In the genomic region with DNA sequence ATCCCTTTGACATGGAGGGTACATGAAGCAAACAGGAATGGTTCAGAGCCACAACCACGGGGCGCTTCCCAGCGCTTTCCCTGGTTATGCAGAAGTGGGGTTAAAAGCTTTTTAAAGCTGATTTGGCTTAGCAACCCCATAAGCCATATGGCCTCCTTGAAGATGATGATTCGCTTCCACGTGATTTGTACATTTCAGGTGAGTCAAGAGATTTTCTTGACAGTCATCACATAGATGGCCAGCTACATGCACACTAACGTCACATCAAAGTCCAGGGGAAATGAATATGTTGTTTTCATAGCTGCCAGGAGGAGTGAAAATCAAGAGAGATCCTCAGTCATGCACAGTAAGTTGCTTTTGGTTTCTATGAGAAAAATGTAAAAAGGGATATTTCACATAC, we compare ENCODE assay signal across 27 cellular contexts.
DNase-seq lines count a peak whose midpoint lies in the region; ATAC-seq, FAIRE-seq and TF ChIP-seq lines count a peak whose summit lies in the region.
"Had no signal": no experiment of that assay in that cellular context is flagged by ENCODE, and none has a peak within 500 bp of the region (broad histone marks: within the 10 kb centered on the region; RNA-seq: fewer than 3 reads in every experiment).

No MANE protein-coding gene starts in this region.

- CTCF ChIA-PET in HepG2 (lab: Yijun Ruan, JAX; ENCODE audit: low intra/inter-chr PET ratio, low total read pairs): no interaction called here

- in situ Hi-C loops in HepG2 (cut with HindIII; ENCODE audit: extremely low pct_ligation_motif_present, low pct_unique_long_range_greater_than_20kb): no loop called here

- no peaks in the 10 kb centered on the region for H3K4me1 ChIP-seq in HepG2 (ENCODE audit: insufficient read depth, low read length)
- no peaks in the 10 kb centered on the region for H3K4me1 ChIP-seq in right lobe of liver
- H3K4me1 ChIP-seq in endocrine pancreas (ENCODE audit: control insufficient read depth, insufficient read depth, low read length): peaks cover 5% of the 10 kb centered on the region
- H3K4me1 ChIP-seq: BLaER1 had no signal

- no peak for FAIRE-seq in HepG2 (lab: Jason Lieb, UNC)
- FAIRE-seq: A204.1, G401.6, GM12891, GM19239, H1 had no signal

- intact Hi-C loops in HepG2 (cut with micrococcal nuclease; ENCODE audit: unreplicated experiment) (no loop called here), right lobe of liver (cut with DNase I) (no loop called here)

- H3K27ac ChIP-seq in HepG2 (ENCODE audit: extremely low read length, insufficient read depth, low read length) (no peak overlapping the region), right lobe of liver (no peak overlapping the region), WERI-Rb-1 (no peak overlapping the region)
- H3K27ac ChIP-seq: BLaER1, SK-N-MC had no signal

- TF ChIP-seq RAD21 in HepG2 (CRISPR knock-in tag; IDR thresholded peaks at IDR 0.05): no peak

- 3% methylated on average over 6 of the region's 6 CpGs for WGBS in HepG2 (ENCODE audit: low lambda C conversion rate)
- WGBS in right lobe of liver (ENCODE audit: insufficient coverage, low coverage, low lambda C conversion rate, missing lambda C conversion rate): 37% methylated on average over 6 of the region's 6 CpGs

- H3K4me3 ChIP-seq in HepG2 (replicated peaks in 1 of 3; ENCODE audit: insufficient read depth in 1 of 3, low read depth in 2 of 3, low read length in 3 of 3): no peak overlapping the region
- H3K4me3 ChIP-seq in right lobe of liver: no peak overlapping the region
- H3K4me3 ChIP-seq in WERI-Rb-1 (ENCODE audit: low read depth, low read length): no peak overlapping the region
- H3K4me3 ChIP-seq in endocrine pancreas (ENCODE audit: control insufficient read depth, insufficient read depth, low read length): peak overlapping the region; percentile 40
- H3K4me3 ChIP-seq: BLaER1, SK-N-MC had no signal

- H3K79me2 ChIP-seq in HepG2 (ENCODE audit: insufficient read depth, low read length): no peaks in the 10 kb centered on the region

- no peak for TF ChIP-seq EP300 in HepG2 (IDR thresholded peaks at IDR 0.05; ENCODE audit: low read depth in 2 of 2, low read length in 2 of 2)
- no peak for TF ChIP-seq EP300 in HepG2 (CRISPR knock-in tag; IDR thresholded peaks at IDR 0.05; ENCODE audit: borderline replicate concordance)

- no peak for TF ChIP-seq POLR2A in HepG2 (IDR thresholded peaks at IDR 0.05; ENCODE audit: insufficient read depth in 1 of 2, low read depth in 2 of 2, low read length in 2 of 2)
- no peak for TF ChIP-seq POLR2A in right lobe of liver (IDR thresholded peaks at IDR 0.05)

- H3K36me3 ChIP-seq in HepG2 (replicated peaks in 1 of 2; ENCODE audit: control insufficient read depth in 1 of 2, insufficient read depth in 2 of 2, low read length in 2 of 2): no peaks in the 10 kb centered on the region
- H3K36me3 ChIP-seq in right lobe of liver: no peaks in the 10 kb centered on the region
- no peaks in the 10 kb centered on the region for H3K36me3 ChIP-seq in WERI-Rb-1
- H3K36me3 ChIP-seq in endocrine pancreas (ENCODE audit: control insufficient read depth, insufficient read depth, low read length): no peaks in the 10 kb centered on the region
- H3K36me3 ChIP-seq: BLaER1 had no signal

- no peak for TF ChIP-seq CTCF in HepG2 (CRISPR knock-in tag; IDR thresholded peaks at IDR 0.05)
- TF ChIP-seq CTCF in right lobe of liver (IDR thresholded peaks at IDR 0.05): no peak
- TF ChIP-seq CTCF in WERI-Rb-1 (IDR thresholded peaks at IDR 0.05; ENCODE audit: low read depth, low read length): no peak
- no peak for TF ChIP-seq CTCF in GM10266 (IDR thresholded peaks at IDR 0.05; ENCODE audit: control insufficient read depth, insufficient read depth, low read depth, missing control alignments)
- no peak for TF ChIP-seq CTCF in osteocyte (IDR thresholded peaks at IDR 0.05)
- TF ChIP-seq CTCF in chondrocyte (IDR thresholded peaks at IDR 0.05): no peak

- BruUV-seq in HepG2 (replicated peaks; lab: Mats Ljungman, UMichigan): no TSS peak

- H3K9me3 Mint-ChIP-seq in osteocyte (ENCODE audit: unreplicated experiment): peaks cover 22% of the 10 kb centered on the region
- peaks cover 5% of the 10 kb centered on the region for H3K9me3 Mint-ChIP-seq in chondrocyte (ENCODE audit: low read depth)

- ATAC-seq in HepG2: no peak
- no peak for ATAC-seq in right lobe of liver
- ATAC-seq: PC-3 had no signal

- H3K27ac Mint-ChIP-seq in osteocyte (ENCODE audit: unreplicated experiment) (no peak overlapping the region), chondrocyte (ENCODE audit: unreplicated experiment) (no peak overlapping the region)
- H3K27ac Mint-ChIP-seq: CD4-positive, CD25-positive, alpha-beta regulatory T cell had no signal

- H3K4me1 Mint-ChIP-seq in osteocyte (ENCODE audit: unreplicated experiment) (peaks cover 25% of the 10 kb centered on the region), chondrocyte (ENCODE audit: low read depth) (peaks cover 12% of the 10 kb centered on the region)
- H3K4me1 Mint-ChIP-seq: CD4-positive, CD25-positive, alpha-beta regulatory T cell had no signal

- H3K36me3 Mint-ChIP-seq in osteocyte (ENCODE audit: unreplicated experiment) (no peaks in the 10 kb centered on the region), chondrocyte (ENCODE audit: low read depth) (no peaks in the 10 kb centered on the region)
- H3K36me3 Mint-ChIP-seq: CD4-positive, CD25-positive, alpha-beta regulatory T cell had no signal

- H3K9ac ChIP-seq in HepG2 (ENCODE audit: insufficient read depth, low read depth, low read length) (no peak overlapping the region), endocrine pancreas (ENCODE audit: control insufficient read depth, insufficient read depth, low read length) (no peak overlapping the region)
- H3K9ac ChIP-seq: BLaER1 had no signal

- H3K9me3 ChIP-seq in HepG2 (ENCODE audit: low read length) (peaks cover 6% of the 10 kb centered on the region; the same call in 1 of the 2 replicates), right lobe of liver (no peaks in the 10 kb centered on the region), WERI-Rb-1 (ENCODE audit: severe bottlenecking) (no peaks in the 10 kb centered on the region), endocrine pancreas (ENCODE audit: control insufficient read depth, low read length) (no peaks in the 10 kb centered on the region)
- H3K9me3 ChIP-seq: BLaER1 had no signal

- no peak overlapping the region for H3K4me2 ChIP-seq in HepG2 (ENCODE audit: low read depth, low read length)
- H3K4me2 ChIP-seq: BLaER1 had no signal

- no peaks in the 10 kb centered on the region for H4K20me1 ChIP-seq in HepG2 (ENCODE audit: insufficient read depth, low read length)
- H4K20me1 ChIP-seq: BLaER1 had no signal

- POLR2A ChIA-PET in HepG2 (lab: Yijun Ruan, JAX): no interaction called here

- no peak overlapping the region for H3K4me3 Mint-ChIP-seq in osteocyte (ENCODE audit: unreplicated experiment)
- H3K4me3 Mint-ChIP-seq in chondrocyte (ENCODE audit: unreplicated experiment): no peak overlapping the region
- H3K4me3 Mint-ChIP-seq: CD4-positive, CD25-positive, alpha-beta regulatory T cell had no signal

- peak overlapping the region; percentile 15 for H2AFZ ChIP-seq in HepG2 (ENCODE audit: low read length)

- H3K27me3 ChIP-seq in HepG2 (ENCODE audit: control insufficient read depth in 1 of 2, insufficient read depth in 2 of 2, low read length in 2 of 2): no peaks in the 10 kb centered on the region
- H3K27me3 ChIP-seq in right lobe of liver: no peaks in the 10 kb centered on the region
- H3K27me3 ChIP-seq in WERI-Rb-1 (ENCODE audit: insufficient read depth, low read depth, severe bottlenecking): no peaks in the 10 kb centered on the region
- H3K27me3 ChIP-seq in endocrine pancreas (ENCODE audit: control insufficient read depth, insufficient read depth, low read length): no peaks in the 10 kb centered on the region

- DNase-seq in HepG2 (ENCODE audit: low spot score): no peak
- no peak for DNase-seq in right lobe of liver
- peak; percentile 25 for DNase-seq in WERI-Rb-1
- DNase-seq in GM10266 (ENCODE audit: extremely low spot score): no peak
- no peak for DNase-seq in osteocyte (ENCODE audit: extremely low spot score, unreplicated experiment)
- no peak for DNase-seq in chondrocyte (ENCODE audit: low spot score)
- DNase-seq in RPMI8226: no peak
- DNase-seq: CD4-positive, CD25-positive, alpha-beta regulatory T cell; HCEC 1CT; IMR-90; KG1; MM.1S; NCI-H1417; NCI-H1694; NCI-H2029 treated with DMSO at 0.1 percent for 48 hours; NCI-H446 treated with DMSO at 0.1 percent for 48 hours; NCI-H69; PC-3; SIG-M5 had no signal

- H3K27me3 Mint-ChIP-seq in osteocyte (ENCODE audit: unreplicated experiment) (no peaks in the 10 kb centered on the region), chondrocyte (ENCODE audit: low read depth) (no peaks in the 10 kb centered on the region)
- H3K27me3 Mint-ChIP-seq: CD4-positive, CD25-positive, alpha-beta regulatory T cell had no signal

TF ChIP-seq in HepG2, 621 proteins besides CTCF, POLR2A, EP300 and RAD21 (continues in another document):
- TF ChIP-seq ZNF878 (CRISPR knock-in tag; IDR thresholded peaks at IDR 0.05) (no peak), GPBP1L1 (CRISPR knock-in tag; IDR thresholded peaks at IDR 0.05) (no peak), HOXA7 (CRISPR knock-in tag; IDR thresholded peaks at IDR 0.05) (no peak), ZNF720 (CRISPR knock-in tag; IDR thresholded peaks at IDR 0.05) (no peak), NFE2L1 (CRISPR knock-in tag; IDR thresholded peaks at IDR 0.05; ENCODE audit: borderline replicate concordance) (no peak), FOXA3 (CRISPR knock-in tag; IDR thresholded peaks at IDR 0.05) (no peak)
